In the genomic region with DNA sequence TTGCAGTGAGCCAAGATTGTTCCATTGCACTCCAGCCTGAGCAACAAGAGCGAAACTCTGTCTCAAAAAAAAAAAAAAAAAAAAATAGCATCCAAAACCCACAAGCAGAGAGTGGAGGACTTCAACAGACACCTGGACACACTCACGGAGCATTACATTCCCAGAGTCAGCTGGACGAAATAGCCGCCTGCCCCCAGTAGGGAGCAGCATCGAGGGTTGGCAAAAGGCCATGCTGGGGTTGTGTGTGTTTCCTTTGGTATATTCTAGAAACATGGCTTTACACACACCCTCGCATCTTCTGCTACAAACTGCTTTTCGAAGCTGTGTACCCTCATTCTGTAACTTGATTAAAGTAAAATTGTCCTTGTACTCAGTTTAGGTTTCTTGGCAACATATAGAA, we compare ENCODE assay signal across 8 cellular contexts. TPM values are rescaled to one million over a fixed set of nuclear protein-coding genes. Genes with fewer than 3 reads are reported as not detected.
DNase-seq lines count a peak whose midpoint lies in the region; ATAC-seq and TF ChIP-seq lines count a peak whose summit lies in the region.

No MANE protein-coding gene starts in this region.

- peak; percentile 26 for TF ChIP-seq CTCF in endothelial cell (IDR thresholded peaks at IDR 0.05; ENCODE audit: unreplicated experiment)

- POLR2A ChIA-PET in activated CD4-positive, alpha-beta T cell treated with anti-CD3 and anti-CD28 coated beads for 36 hours (lab: Charles Lee) = no interaction called here

- peaks cover 5% of the 10 kb centered on the region for H3K36me3 Mint-ChIP-seq in activated CD4-positive, alpha-beta T cell treated with anti-CD3 and anti-CD28 coated beads for 36 hours (ENCODE audit: low read depth)
- no peaks in the 10 kb centered on the region for H3K36me3 Mint-ChIP-seq in endothelial cell (ENCODE audit: low read depth, unreplicated experiment)

- H3K27ac Mint-ChIP-seq in activated CD4-positive, alpha-beta T cell treated with anti-CD3 and anti-CD28 coated beads for 36 hours = no peak overlapping the region
- H3K27ac Mint-ChIP-seq in endothelial cell (ENCODE audit: unreplicated experiment) = no peak overlapping the region

- CTCF ChIA-PET in activated CD4-positive, alpha-beta T cell treated with anti-CD3 and anti-CD28 coated beads for 36 hours (lab: Charles Lee) = interaction anchor here (0.7 to 1.5 kb wide), 4 partner anchors 15 to 136 kb away, joined by 3 to 5 read pairs (median 4); no protein-coding TSS in a partner anchor

- no peaks in the 10 kb centered on the region for H3K9me3 Mint-ChIP-seq in activated CD4-positive, alpha-beta T cell treated with anti-CD3 and anti-CD28 coated beads for 36 hours (ENCODE audit: low read depth)
- H3K9me3 Mint-ChIP-seq in endothelial cell (ENCODE audit: unreplicated experiment) = no peaks in the 10 kb centered on the region

- ATAC-seq in activated CD4-positive, alpha-beta T cell treated with anti-CD3 and anti-CD28 coated beads for 36 hours = peak; percentile 49
- no peak for ATAC-seq in HG03342 (IDR thresholded peaks at IDR 0.05; ENCODE audit: unreplicated experiment)

- intact Hi-C loops in activated CD4-positive, alpha-beta T cell treated with anti-CD3 and anti-CD28 coated beads for 36 hours (cut with DNase I, micrococcal nuclease) = loop anchor here in 1 of 2 experiments (5.0 kb wide), 1 partner anchor 153 kb away; a partner anchor contains a TSS

- no peaks in the 10 kb centered on the region for H3K27me3 Mint-ChIP-seq in activated CD4-positive, alpha-beta T cell treated with anti-CD3 and anti-CD28 coated beads for 36 hours
- no peaks in the 10 kb centered on the region for H3K27me3 Mint-ChIP-seq in endothelial cell (ENCODE audit: unreplicated experiment)

- peaks cover 46% of the 10 kb centered on the region for H3K4me1 Mint-ChIP-seq in activated CD4-positive, alpha-beta T cell treated with anti-CD3 and anti-CD28 coated beads for 36 hours
- peaks cover 4% of the 10 kb centered on the region for H3K4me1 Mint-ChIP-seq in endothelial cell (ENCODE audit: unreplicated experiment)

- DNase-seq in AG20443 (ENCODE audit: low spot score) (peak; percentile 38), HT-29 (ENCODE audit: low spot score) (peak; percentile 36), endothelial cell (ENCODE audit: low spot score) (peak; percentile 62), pons (ENCODE audit: low spot score) (peak; percentile 31), OCI-M2 (lab: John Stamatoyannopoulos, UW; ENCODE audit: unreplicated experiment) (no peak), SW 1271 (lab: John Stamatoyannopoulos, UW) (no peak)
- peak; percentile 74 for DNase-seq in activated CD4-positive, alpha-beta T cell treated with anti-CD3 and anti-CD28 coated beads for 36 hours

- H3K4me3 Mint-ChIP-seq in activated CD4-positive, alpha-beta T cell treated with anti-CD3 and anti-CD28 coated beads for 36 hours = no peak overlapping the region
- H3K4me3 Mint-ChIP-seq in endothelial cell (ENCODE audit: unreplicated experiment) = no peak overlapping the region

RNA-seq across cellular contexts. Expression of a gene that starts 5.3 kb away (rescaled TPM):
- total RNA-seq in HT-29 (2014; rRNA removed; shearing (Covaris generic)) = not detected in 2 replicates
- total RNA-seq in activated CD4-positive, alpha-beta T cell treated with anti-CD3 and anti-CD28 coated beads for 36 hours = 1 to 10 TPM; 5.4 to 6.1 TPM
- 12.6 TPM for total RNA-seq in endothelial cell (ENCODE audit: unreplicated experiment)

RNA-seq across cellular contexts. Expression of a gene that starts 54.9 kb away (rescaled TPM):
- 65.3 and 74.3 TPM in 2 replicates for total RNA-seq in HT-29 (2014; rRNA removed; shearing (Covaris generic))
- 10 to 100 TPM; 51.6 to 69.0 TPM for total RNA-seq in activated CD4-positive, alpha-beta T cell treated with anti-CD3 and anti-CD28 coated beads for 36 hours
- 60.5 TPM for total RNA-seq in endothelial cell (ENCODE audit: unreplicated experiment)

Comparison
In these comparisons a context has a peak if more than half of its experiments do, and no peak if none do; other contexts are left out.
1. DNase-seq: peak in AG20443 (single experiment), HT-29 (single experiment), activated CD4-positive, alpha-beta T cell treated with anti-CD3 and anti-CD28 coated beads for 36 hours (single experiment), endothelial cell (single experiment) and pons (single experiment); none in OCI-M2 (single experiment) and SW 1271 (0 of 2).